18 cellular contexts compared by ENCODE assay signal in genomic region chr4:19230906-19231305, GRCh38.
DNase-seq lines count a peak whose midpoint lies in the region; ATAC-seq and TF ChIP-seq lines count a peak whose summit lies in the region.
"Had no signal": no experiment of that assay in that cellular context is flagged by ENCODE, and none has a peak within 500 bp of the region (broad histone marks: within the 10 kb centered on the region; RNA-seq: fewer than 3 reads in every experiment).

No MANE protein-coding gene starts in this region.

- H3K4me3 ChIP-seq in GM12865 (ENCODE audit: low read depth, low read length) (no peak overlapping the region), fibroblast of lung (replicated peaks in 1 of 4; ENCODE audit: control extremely low read depth in 1 of 4, insufficient read depth in 1 of 4, low read depth in 3 of 4, low read length in 4 of 4) (no peak overlapping the region), osteoblast (ENCODE audit: insufficient read depth, low read length) (no peak overlapping the region)
- H3K4me3 ChIP-seq: A549, GM23248, K562 had no signal

- H3K27me3 Mint-ChIP-seq in HFFc6 (ENCODE audit: insufficient read depth) = peaks cover 1% of the 10 kb centered on the region; the same call in 1 of the 2 replicates
- H3K27me3 Mint-ChIP-seq: CD4-positive, alpha-beta T cell had no signal

- no peak overlapping the region for H3K4me3 Mint-ChIP-seq in HFFc6
- H3K4me3 Mint-ChIP-seq: CD4-positive, alpha-beta T cell had no signal

- TF ChIP-seq CTCF in GM12865 (IDR thresholded peaks at IDR 0.05; ENCODE audit: insufficient read depth, low read depth, low read length, missing control alignments) (no peak), HFFc6 (IDR thresholded peaks at IDR 0.05) (no peak), fibroblast of lung (conservative IDR thresholded peaks at IDR 0.05 in 1 of 2, IDR thresholded peaks at IDR 0.05 in 1 of 2; ENCODE audit: low read depth in 1 of 2, low read length in 2 of 2) (no peak), osteoblast (IDR thresholded peaks at IDR 0.05; ENCODE audit: extremely low read depth, low read depth, low read length) (no peak)

- DNase-seq in GM12865 (ENCODE audit: low read depth) (peak; percentile 1), HFFc6 (no peak), fibroblast of lung (ENCODE audit: low read depth in 2 of 2) (no peak), osteoblast (ENCODE audit: insufficient read length, low spot score, missing footprints) (no peak), RPMI8226 (no peak)
- DNase-seq: AML-193; Caco-2; CD4-positive, alpha-beta T cell; GM23248; HCEC 1CT; IMR-90 had no signal

- H3K79me2 ChIP-seq in fibroblast of lung (ENCODE audit: control insufficient read depth, insufficient read depth, low read length) = no peaks in the 10 kb centered on the region
- no peaks in the 10 kb centered on the region for H3K79me2 ChIP-seq in osteoblast (ENCODE audit: insufficient read depth, low read length)

- H3K27me3 ChIP-seq in fibroblast of lung (ENCODE audit: control insufficient read depth, insufficient read depth, low read length) = no peaks in the 10 kb centered on the region
- H3K27me3 ChIP-seq in osteoblast (ENCODE audit: insufficient read depth, low read length) = no peaks in the 10 kb centered on the region

- no peaks in the 10 kb centered on the region for H3K36me3 Mint-ChIP-seq in HFFc6 (ENCODE audit: low read depth)

- H3K27ac ChIP-seq in fibroblast of lung (ENCODE audit: insufficient read depth, low read length) = no peak overlapping the region
- H3K27ac ChIP-seq in osteoblast (ENCODE audit: low read depth, low read length) = no peak overlapping the region
- H3K27ac ChIP-seq: 22Rv1, A549, C4-2B, GM23248, HL-60 had no signal

- H3K36me3 ChIP-seq in fibroblast of lung (ENCODE audit: control insufficient read depth, insufficient read depth, low read length) (no peaks in the 10 kb centered on the region), osteoblast (ENCODE audit: insufficient read depth, low read length) (no peaks in the 10 kb centered on the region)

- peak overlapping the region; percentile 29; the same call in 1 of the 2 replicates for H3K27ac Mint-ChIP-seq in HFFc6
- H3K27ac Mint-ChIP-seq: CD4-positive, alpha-beta T cell had no signal

- no peaks in the 10 kb centered on the region for H4K20me1 ChIP-seq in fibroblast of lung (ENCODE audit: control insufficient read depth, extremely low read depth, insufficient read depth, low read length)
- no peaks in the 10 kb centered on the region for H4K20me1 ChIP-seq in osteoblast (ENCODE audit: insufficient read depth, low read length)

- H3K4me1 Mint-ChIP-seq in HFFc6 (ENCODE audit: low read depth) = peaks cover 19% of the 10 kb centered on the region

- H3K9ac ChIP-seq in fibroblast of lung (ENCODE audit: insufficient read depth, low read length) = no peak overlapping the region
- H3K9ac ChIP-seq: GM23248 had no signal

- no peak overlapping the region for H3K4me2 ChIP-seq in fibroblast of lung (ENCODE audit: extremely low read depth, insufficient read depth, low read length)
- no peak overlapping the region for H3K4me2 ChIP-seq in osteoblast (ENCODE audit: insufficient read depth, low read length)
- H3K4me2 ChIP-seq: A549 had no signal

- H2AFZ ChIP-seq in fibroblast of lung (ENCODE audit: low read length) (peak overlapping the region; percentile 30), osteoblast (ENCODE audit: low read length) (peak overlapping the region; percentile 4)
- H2AFZ ChIP-seq: GM23248 had no signal

- no peak for ATAC-seq in HG03095 (IDR thresholded peaks at IDR 0.05; ENCODE audit: unreplicated experiment)
- ATAC-seq in HG03108 (IDR thresholded peaks at IDR 0.05; ENCODE audit: unreplicated experiment) = no peak
- ATAC-seq: A549, K562 had no signal

- no peaks in the 10 kb centered on the region for H3K9me3 ChIP-seq in fibroblast of lung (ENCODE audit: control insufficient read depth, insufficient read depth, low read depth, low read length)
- H3K9me3 ChIP-seq in osteoblast (ENCODE audit: low read depth, low read length) = no peaks in the 10 kb centered on the region
- H3K9me3 ChIP-seq: A549, Caco-2 had no signal

- H3K4me1 ChIP-seq in fibroblast of lung (ENCODE audit: control insufficient read depth, extremely low read depth, insufficient read depth, low read length) = no peaks in the 10 kb centered on the region
- no peaks in the 10 kb centered on the region for H3K4me1 ChIP-seq in osteoblast (ENCODE audit: insufficient read depth, low read length)
- H3K4me1 ChIP-seq: A549, Caco-2 had no signal

- no peaks in the 10 kb centered on the region for H3K9me3 Mint-ChIP-seq in HFFc6
